In the genomic region with DNA sequence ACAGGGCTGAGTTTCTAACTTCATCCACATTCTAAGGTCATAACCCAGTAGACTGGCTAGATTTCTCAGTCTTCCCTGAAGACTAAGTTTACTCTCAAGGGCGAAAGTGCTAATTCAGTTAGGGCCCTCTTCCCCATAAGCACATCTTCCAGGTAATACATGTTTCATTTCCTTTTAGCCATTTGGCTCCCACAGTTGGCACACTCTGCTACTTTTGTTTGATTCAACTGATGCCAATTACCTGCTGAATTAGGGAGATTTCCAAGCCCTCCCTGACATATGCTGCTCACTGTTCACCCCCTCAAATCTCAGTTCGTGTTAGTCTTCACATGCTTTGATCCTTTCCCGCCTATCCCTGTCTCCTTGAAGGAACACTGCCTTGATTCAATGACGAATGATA, we compare ENCODE assay signal across 29 cellular contexts.
"Had no signal": no experiment of that assay in that cellular context is flagged by ENCODE, and none has a peak within 500 bp of the region (broad histone marks: within the 10 kb centered on the region; RNA-seq: fewer than 3 reads in every experiment).

No MANE protein-coding gene starts in this region.

- DNase-seq: activated B cell treated with CpG ODN at 0.5 μM for 24 hours; activated CD4-positive, alpha-beta memory T cell treated with anti-CD3 and anti-CD28 coated beads for 36 hours; activated CD4-positive, alpha-beta T cell treated with anti-CD3 and anti-CD28 coated beads for 48 hours; activated CD4-positive, alpha-beta T cell treated with anti-CD3 and anti-CD28 coated beads, Interleukin-2, amount 50 U/mL, for 1 hour; activated CD8-positive, alpha-beta memory T cell treated with anti-CD3 and anti-CD28 coated beads, Interleukin-2, amount 10 ng/mL, durations not matched to agents 7 days and 5 days; activated CD8-positive, alpha-beta memory T cell treated with anti-CD3 and anti-CD28 coated beads, Interleukin-2, amount 50 U/mL, for 4 hours; activated CD8-positive, alpha-beta T cell treated with anti-CD3 and anti-CD28 coated beads, Interleukin-2, amount 10 ng/mL, durations not matched to agents 7 days and 5 days; activated gamma-delta T cell; activated naive CD4-positive, alpha-beta T cell; activated naive CD4-positive, alpha-beta T cell treated with anti-CD3 and anti-CD28 coated beads, Interleukin-2, amount 10 ng/mL, durations not matched to agents 7 days and 5 days; activated naive CD8-positive, alpha-beta T cell treated with anti-CD3 and anti-CD28 coated beads, Interleukin-2, amount 10 ng/mL, durations not matched to agents 7 days and 5 days; activated T-cell treated with anti-CD3 and anti-CD28 coated beads, Interleukin-2, amount 50 U/mL, for 1 hour; activated T-cell treated with anti-CD3 and anti-CD28 coated beads, Interleukin-2, amount 50 U/mL, for 48 hours; anterior cingulate cortex; brain microvascular endothelial cell; cerebellar nuclear complex; dorsolateral prefrontal cortex; effector memory CD4-positive, alpha-beta T cell; endodermal cell; foreskin fibroblast; head of caudate nucleus; T-helper 1 cell; T-helper 17 cell; T1000; WERI-Rb-1 had no signal

- H3K27ac ChIP-seq: brain microvascular endothelial cell, coronary artery, dorsolateral prefrontal cortex, WERI-Rb-1 had no signal

- H3K4me3 ChIP-seq: coronary artery, dorsolateral prefrontal cortex had no signal

- H3K27me3 ChIP-seq: brain microvascular endothelial cell, dorsolateral prefrontal cortex had no signal

- ATAC-seq: activated CD4-positive, CD25-positive, alpha-beta regulatory T cell treated with anti-CD3 and anti-CD28 coated beads, Interleukin-2, amount 50 U/mL, for 24 hours; activated CD8-positive, alpha-beta memory T cell treated with anti-CD3 and anti-CD28 coated beads, Interleukin-2, amount 10 ng/mL, durations not matched to agents 7 days and 5 days; activated CD8-positive, alpha-beta T cell treated with anti-CD3 and anti-CD28 coated beads, Interleukin-2, amount 10 ng/mL, durations not matched to agents 7 days and 5 days; activated naive CD4-positive, alpha-beta T cell treated with anti-CD3 and anti-CD28 coated beads, Interleukin-2, amount 50 U/mL, for 72 hours; esophagus mucosa; T-helper 17 cell had no signal

- H3K36me3 ChIP-seq: brain microvascular endothelial cell, WERI-Rb-1 had no signal
